15 cellular contexts compared by ENCODE assay signal in genomic region chr10:26554246-26554645, GRCh38.
DNase-seq lines count a peak whose midpoint lies in the region; ATAC-seq and TF ChIP-seq lines count a peak whose summit lies in the region.
"Had no signal": no experiment of that assay in that cellular context is flagged by ENCODE, and none has a peak within 500 bp of the region (broad histone marks: within the 10 kb centered on the region; RNA-seq: fewer than 3 reads in every experiment).

No MANE protein-coding gene starts in this region.

- H3K4me3 ChIP-seq in BLaER1 treated with 17β-estradiol and CSF1 and Interleukin-3, amounts not matched to agents 10 nM and 100 nM: no peak overlapping the region
- no peak overlapping the region for H3K4me3 ChIP-seq in CD4-positive, CD25-positive, alpha-beta regulatory T cell (ENCODE audit: low read depth, low read length)
- no peak overlapping the region for H3K4me3 ChIP-seq in spleen
- H3K4me3 ChIP-seq: Peyer's patch had no signal

- no peaks in the 10 kb centered on the region for H3K27me3 Mint-ChIP-seq in CD4-positive, CD25-positive, alpha-beta regulatory T cell
- no peaks in the 10 kb centered on the region for H3K27me3 Mint-ChIP-seq in effector memory CD8-positive, alpha-beta T cell
- H3K27me3 Mint-ChIP-seq: IgD-negative memory B cell had no signal

- intact Hi-C loops in spleen (cut with DNase I; ENCODE audit: low total_unique reads): no loop called here

- no peak overlapping the region for H3K4me3 Mint-ChIP-seq in CD4-positive, CD25-positive, alpha-beta regulatory T cell
- no peak overlapping the region for H3K4me3 Mint-ChIP-seq in effector memory CD8-positive, alpha-beta T cell

- H3K9ac ChIP-seq in BLaER1 treated with 17β-estradiol and CSF1 and Interleukin-3, amounts not matched to agents 10 nM and 100 nM: peak overlapping the region in 2 of 11 experiments; percentile 67 to 73; a peak in 2 of 22 replicates

- WGBS in spleen, 5 donors: 89 to 96% (median 93%) methylated on average over 5 of the region's 5 CpGs

- no peak for TF ChIP-seq POLR2A in spleen (IDR thresholded peaks at IDR 0.05)

- peak overlapping the region; percentile 20 to 66 (median 23) for H3K27ac Mint-ChIP-seq in CD4-positive, CD25-positive, alpha-beta regulatory T cell
- peak overlapping the region; percentile 59 to 87 for H3K27ac Mint-ChIP-seq in effector memory CD8-positive, alpha-beta T cell

- DNase-seq in CD4-positive, CD25-positive, alpha-beta regulatory T cell: no peak
- no peak for DNase-seq in effector memory CD8-positive, alpha-beta T cell
- DNase-seq in spleen (no peak), ureter (ENCODE audit: low spot score) (no peak)
- DNase-seq: Caco-2, HCEC 1CT, NCI-H1417 treated with DMSO at 0.1 percent for 48 hours, NCI-H2029 treated with DMSO at 0.1 percent for 48 hours, NCI-H510A treated with DMSO at 0.1 percent for 48 hours, Peyer's patch, SHP77 had no signal

- H3K4me1 ChIP-seq in BLaER1 treated with 17β-estradiol and CSF1 and Interleukin-3, amounts not matched to agents 10 nM and 100 nM: peaks cover 0 to 85% (median 56%) of the 10 kb centered on the region in 10 experiments; a peak in 17 of 20 replicates
- H3K4me1 ChIP-seq in CD4-positive, CD25-positive, alpha-beta regulatory T cell (ENCODE audit: control insufficient read depth, insufficient read depth, low read length, poor library complexity, severe bottlenecking): peaks cover 5% of the 10 kb centered on the region
- peaks cover 0 to 54% (median 11%) of the 10 kb centered on the region in 6 donors for H3K4me1 ChIP-seq in spleen

- H3K9me3 ChIP-seq in BLaER1 treated with 17β-estradiol and CSF1 and Interleukin-3, amounts not matched to agents 10 nM and 100 nM (replicated peaks in 1 of 11): peaks cover 0 to 5% (median 0%) of the 10 kb centered on the region in 11 experiments; a peak in 3 of 22 replicates
- H3K9me3 ChIP-seq in CD4-positive, CD25-positive, alpha-beta regulatory T cell (ENCODE audit: control insufficient read depth in 2 of 2, low read length in 2 of 2): peaks cover 7 to 14% of the 10 kb centered on the region in 2 experiments
- H3K9me3 ChIP-seq in spleen: peaks cover 0 to 23% (median 19%) of the 10 kb centered on the region in 8 donors
- H3K9me3 ChIP-seq: Peyer's patch had no signal

- H3K9me3 Mint-ChIP-seq in CD4-positive, CD25-positive, alpha-beta regulatory T cell: peaks cover 0 to 15% (median 3%) of the 10 kb centered on the region in 7 donors
- H3K9me3 Mint-ChIP-seq in effector memory CD8-positive, alpha-beta T cell: peaks cover 0 to 6% of the 10 kb centered on the region in 2 donors

- peaks cover 57% of the 10 kb centered on the region for H3K36me3 Mint-ChIP-seq in CD4-positive, CD25-positive, alpha-beta regulatory T cell
- peaks cover 56% of the 10 kb centered on the region for H3K36me3 Mint-ChIP-seq in effector memory CD8-positive, alpha-beta T cell (ENCODE audit: insufficient read depth)

- H3K27me3 ChIP-seq in BLaER1 treated with 17β-estradiol and CSF1 and Interleukin-3, amounts not matched to agents 10 nM and 100 nM: no peaks in the 10 kb centered on the region
- no peaks in the 10 kb centered on the region for H3K27me3 ChIP-seq in CD4-positive, CD25-positive, alpha-beta regulatory T cell (ENCODE audit: control insufficient read depth, insufficient read depth, low read length)
- no peaks in the 10 kb centered on the region for H3K27me3 ChIP-seq in spleen (replicated peaks in 1 of 7)
- H3K27me3 ChIP-seq: Peyer's patch had no signal

- ATAC-seq in CD4-positive, CD25-positive, alpha-beta regulatory T cell (ENCODE audit: low read depth in 2 of 2): no peak
- no peak for ATAC-seq in effector memory CD8-positive, alpha-beta T cell (replicated peaks)
- ATAC-seq in HG03439 (IDR thresholded peaks at IDR 0.05; ENCODE audit: unreplicated experiment): no peak
- ATAC-seq in GM21786 (IDR thresholded peaks at IDR 0.05; ENCODE audit: unreplicated experiment): no peak

- peaks cover 41 to 100% (median 96%) of the 10 kb centered on the region in 11 experiments; a peak in 21 of 22 replicates for H4K20me1 ChIP-seq in BLaER1 treated with 17β-estradiol and CSF1 and Interleukin-3, amounts not matched to agents 10 nM and 100 nM

- H3K27ac ChIP-seq in BLaER1 treated with 17β-estradiol and CSF1 and Interleukin-3, amounts not matched to agents 10 nM and 100 nM: peak overlapping the region in 6 of 11 experiments; percentile 46 to 84 (median 74); a peak in 10 of 22 replicates
- no peak overlapping the region for H3K27ac ChIP-seq in CD4-positive, CD25-positive, alpha-beta regulatory T cell (ENCODE audit: insufficient read depth, low read length, poor library complexity, severe bottlenecking)
- H3K27ac ChIP-seq in spleen: peak overlapping the region in 5 of 8 donors; percentile 9 to 91 (median 87)
- H3K27ac ChIP-seq: Peyer's patch had no signal

- H3K4me2 ChIP-seq in BLaER1 treated with 17β-estradiol and CSF1 and Interleukin-3, amounts not matched to agents 10 nM and 100 nM: peak overlapping the region in 6 of 11 experiments; percentile 28 to 86 (median 79); a peak in 12 of 22 replicates

- TF ChIP-seq CTCF in spleen (IDR thresholded peaks at IDR 0.05 in 8 of 11, conservative IDR thresholded peaks at IDR 0.05 in 3 of 11): no peak

- H3K36me3 ChIP-seq in BLaER1 treated with 17β-estradiol and CSF1 and Interleukin-3, amounts not matched to agents 10 nM and 100 nM: peaks cover 78 to 100% (median 98%) of the 10 kb centered on the region in 11 experiments
- H3K36me3 ChIP-seq in CD4-positive, CD25-positive, alpha-beta regulatory T cell (ENCODE audit: control insufficient read depth, insufficient read depth, low read length): peaks cover 76% of the 10 kb centered on the region
- peaks cover 0 to 98% (median 32%) of the 10 kb centered on the region in 6 donors for H3K36me3 ChIP-seq in spleen
- H3K36me3 ChIP-seq: Peyer's patch had no signal

- H3K4me1 Mint-ChIP-seq in CD4-positive, CD25-positive, alpha-beta regulatory T cell: peaks cover 0 to 22% (median 17%) of the 10 kb centered on the region in 4 donors
- H3K4me1 Mint-ChIP-seq in effector memory CD8-positive, alpha-beta T cell (ENCODE audit: low read depth in 2 of 2): peaks cover 13 to 46% of the 10 kb centered on the region in 2 donors
